ENCODE assay signal across 30 cellular contexts in genomic region chr3:149476135-149476684, GRCh38. TPM values are rescaled to one million over a fixed set of nuclear protein-coding genes. Genes with fewer than 3 reads are reported as not detected.
A peak's percentile ranks its signal among the peaks of the same experiment; 100 is the strongest.
DNase-seq lines count a peak whose midpoint lies in the region; ATAC-seq, FAIRE-seq and TF ChIP-seq lines count a peak whose summit lies in the region.
"Had no signal": no experiment of that assay in that cellular context is flagged by ENCODE, and none has a peak within 500 bp of the region (broad histone marks: within the 10 kb centered on the region; RNA-seq: fewer than 3 reads in every experiment).

No MANE protein-coding gene starts in this region.

- H3K4me3 Mint-ChIP-seq in CD14-positive monocyte: peak overlapping the region in 1 of 2 donors; percentile 30
- H3K4me3 Mint-ChIP-seq: activated CD4-positive, alpha-beta T cell treated with anti-CD3 and anti-CD28 coated beads, Interleukin-2, amount 10 ng/mL, durations not matched to agents 24 days and 14 days; activated naive CD8-positive, alpha-beta T cell treated with anti-CD3 and anti-CD28 coated beads, Interleukin-2, amount 10 ng/mL, durations not matched to agents 7 days and 5 days; activated T-cell treated with anti-CD3 and anti-CD28 coated beads, Interleukin-2, amount 50 U/mL, for 24 hours; central memory CD8-positive, alpha-beta T cell; T-helper 2 cell treated with Interferon-gamma antibody and Interleukin-4, amounts not matched to agents 5 μg/mL and 100 μg/mL, for 36 hours had no signal

- H3K4me3 ChIP-seq in NB4 (ENCODE audit: low read depth, low read length) (no peak overlapping the region), endocrine pancreas (ENCODE audit: control insufficient read depth, insufficient read depth, low read length) (peak overlapping the region; percentile 60), pancreas (peak overlapping the region in 2 of 4 donors; percentile 23 to 24)
- H3K4me3 ChIP-seq: gastroesophageal sphincter, left lung, skin epidermis, stomach, thyroid gland had no signal

- peaks cover 0 to 3% (median 0%) of the 10 kb centered on the region in 3 donors for H3K27me3 Mint-ChIP-seq in CD14-positive monocyte (ENCODE audit: low read depth in 3 of 3)

- no peaks in the 10 kb centered on the region for H3K36me3 ChIP-seq in endocrine pancreas (ENCODE audit: control insufficient read depth, insufficient read depth, low read length)
- H3K36me3 ChIP-seq in pancreas: no peaks in the 10 kb centered on the region
- H3K36me3 ChIP-seq: gastroesophageal sphincter, left lung, stomach, thyroid gland, WERI-Rb-1 had no signal

- no peak for TF ChIP-seq POLR2A in NB4 (IDR thresholded peaks at IDR 0.05; ENCODE audit: extremely low read depth, insufficient read length)

- H3K36me3 Mint-ChIP-seq in CD14-positive monocyte: no peaks in the 10 kb centered on the region
- H3K36me3 Mint-ChIP-seq: activated naive CD8-positive, alpha-beta T cell treated with anti-CD3 and anti-CD28 coated beads, Interleukin-2, amount 10 ng/mL, durations not matched to agents 7 days and 5 days had no signal

- WGBS in pancreas, 2 donors: 74 to 75% methylated on average over 5 of the region's 5 CpGs

- H3K4me1 Mint-ChIP-seq in CD14-positive monocyte: peaks cover 80% of the 10 kb centered on the region
- H3K4me1 Mint-ChIP-seq: activated CD4-positive, alpha-beta T cell treated with anti-CD3 and anti-CD28 coated beads, Interleukin-2, amount 10 ng/mL, durations not matched to agents 24 days and 14 days; central memory CD8-positive, alpha-beta T cell had no signal

- H3K9me3 ChIP-seq in endocrine pancreas (ENCODE audit: control insufficient read depth, low read length) (no peaks in the 10 kb centered on the region), pancreas (no peaks in the 10 kb centered on the region)
- H3K9me3 ChIP-seq: gastroesophageal sphincter, left lung, stomach, thyroid gland had no signal

- H3K27me3 ChIP-seq in endocrine pancreas (ENCODE audit: control insufficient read depth, insufficient read depth, low read length) (no peaks in the 10 kb centered on the region), pancreas (no peaks in the 10 kb centered on the region)
- H3K27me3 ChIP-seq: gastroesophageal sphincter, left lung, stomach, thyroid gland had no signal

- peak overlapping the region; percentile 80 to 95 (median 92) for H3K27ac Mint-ChIP-seq in CD14-positive monocyte
- H3K27ac Mint-ChIP-seq: activated CD4-positive, alpha-beta T cell treated with anti-CD3 and anti-CD28 coated beads, Interleukin-2, amount 10 ng/mL, durations not matched to agents 24 days and 14 days; activated naive CD8-positive, alpha-beta T cell treated with anti-CD3 and anti-CD28 coated beads, Interleukin-2, amount 10 ng/mL, durations not matched to agents 7 days and 5 days; activated T-cell treated with anti-CD3 and anti-CD28 coated beads, Interleukin-2, amount 50 U/mL, for 24 hours; T-helper 2 cell treated with Interferon-gamma antibody and Interleukin-4, amounts not matched to agents 5 μg/mL and 100 μg/mL, for 36 hours had no signal

- DNase-seq in CD14-positive monocyte (ENCODE audit: low spot score) (peak; percentile 63), NB4 (ENCODE audit: low read depth) (peak; percentile 32), pancreas (no peak), NCI-H526 (lab: John Stamatoyannopoulos, UW) (no peak), HPDE6-E6E7 (ENCODE audit: extremely low spot score) (no peak)
- DNase-seq: activated CD4-positive, alpha-beta T cell treated with anti-CD3 and anti-CD28 coated beads, Interleukin-2, amount 10 ng/mL, durations not matched to agents 24 days and 14 days; activated gamma-delta T cell; activated naive CD8-positive, alpha-beta T cell treated with anti-CD3 and anti-CD28 coated beads, Interleukin-2, amount 10 ng/mL, durations not matched to agents 7 days and 5 days; activated T-cell treated with anti-CD3 and anti-CD28 coated beads, Interleukin-2, amount 50 U/mL, for 24 hours; left lung; NCI-H1105 treated with DMSO at 0.1 percent for 48 hours; NCI-H2029; NCI-H526 treated with DMSO at 0.1 percent for 48 hours; occipital lobe; stimulated activated CD4-positive, alpha-beta T cell treated with anti-CD3 and anti-CD28 coated beads, Interleukin-1b, Interleukin-23, amount 100 ng/mL, for 48 hours; stimulated activated CD8-positive, alpha-beta memory T cell treated with anti-CD3 and anti-CD28 coated beads, Interleukin-4, amount 100 ng/mL, for 48 hours; stomach; thyroid gland; WERI-Rb-1 had no signal

- peak overlapping the region in 3 of 4 donors; percentile 4 to 83 (median 80) for H3K27ac ChIP-seq in pancreas
- H3K27ac ChIP-seq: C4-2B, gastroesophageal sphincter, left lung, RWPE1, skin epidermis, thyroid gland, WERI-Rb-1 had no signal

- TF ChIP-seq CTCF in CD14-positive monocyte (IDR thresholded peaks at IDR 0.05): no peak
- no peak for TF ChIP-seq CTCF in NB4 (IDR thresholded peaks at IDR 0.05; ENCODE audit: low read depth, low read length)
- no peak for TF ChIP-seq CTCF in pancreas (IDR thresholded peaks at IDR 0.05)

- ATAC-seq in pancreas (no peak), GM19463 (IDR thresholded peaks at IDR 0.05; ENCODE audit: unreplicated experiment) (no peak)
- ATAC-seq: gastroesophageal sphincter, left lung had no signal

- FAIRE-seq in pancreas (lab: Jason Lieb, UNC): no peak
- FAIRE-seq: D721Med, GM18507 had no signal

- intact Hi-C loops in CD14-positive monocyte (cut with micrococcal nuclease) (loop anchor here (10.0 kb wide), 2 partner anchors 81 to 101 kb away; partner anchors contain the start of gene TM4SF1 (in 1 of the 2)), pancreas (cut with DNase I) (loop anchor here in 2 of 3 donors (5.0 kb wide), 1 partner anchor 79 kb away; no protein-coding TSS in a partner anchor)

- H3K9me3 Mint-ChIP-seq in CD14-positive monocyte: peaks cover 0 to 2% (median 0%) of the 10 kb centered on the region in 7 donors
- H3K9me3 Mint-ChIP-seq: activated CD4-positive, alpha-beta T cell treated with anti-CD3 and anti-CD28 coated beads, Interleukin-2, amount 10 ng/mL, durations not matched to agents 24 days and 14 days; activated naive CD8-positive, alpha-beta T cell treated with anti-CD3 and anti-CD28 coated beads, Interleukin-2, amount 10 ng/mL, durations not matched to agents 7 days and 5 days; activated T-cell treated with anti-CD3 and anti-CD28 coated beads, Interleukin-2, amount 50 U/mL, for 24 hours; central memory CD8-positive, alpha-beta T cell; T-helper 2 cell treated with Interferon-gamma antibody and Interleukin-4, amounts not matched to agents 5 μg/mL and 100 μg/mL, for 36 hours had no signal

- H3K4me1 ChIP-seq in endocrine pancreas (ENCODE audit: control insufficient read depth, insufficient read depth, low read length) (peaks cover 22% of the 10 kb centered on the region), pancreas (peaks cover 21 to 47% (median 36%) of the 10 kb centered on the region in 3 donors)

- peak overlapping the region; percentile 65 for H3K9ac ChIP-seq in endocrine pancreas (ENCODE audit: control insufficient read depth, insufficient read depth, low read length)

RNA-seq across cellular contexts. Expression of gene TM4SF4, which starts 1.7 kb away (rescaled TPM):
- under 1 TPM in 1 of 2 donors, not detected in 1; 0.08 TPM for polyA plus RNA-seq in CD14-positive monocyte
- total RNA-seq in pancreas: 10 to 100 TPM; 38.2 to 90.1 (median 45.8) TPM
- 100 to 1,000 TPM in 1 of 2 donors, 10 to 100 TPM in 1; 18.9 to 411 TPM for polyA plus RNA-seq in pancreas
- total RNA-seq: activated CD4-positive, alpha-beta T cell treated with anti-CD3 and anti-CD28 coated beads, Interleukin-2, amount 10 ng/mL, durations not matched to agents 24 days and 14 days; activated naive CD8-positive, alpha-beta T cell treated with anti-CD3 and anti-CD28 coated beads, Interleukin-2, amount 10 ng/mL, durations not matched to agents 7 days and 5 days; dermis microvascular lymphatic vessel endothelial cell; occipital lobe had no signal

Comparison
In these comparisons a context has a peak if more than half of its experiments do, and no peak if none do; other contexts are left out.
1. DNase-seq: peak in CD14-positive monocyte (single experiment) and NB4 (single experiment); none in pancreas (0 of 6), NCI-H526 (0 of 2) and HPDE6-E6E7 (single experiment).
2. RNA of gene TM4SF4, which starts 1.7 kb away (polyA plus RNA-seq): 18.9 to 411 TPM in pancreas; 0.08 TPM in CD14-positive monocyte; every median in the first group is over 10 times any median in the second.